In the genomic region with DNA sequence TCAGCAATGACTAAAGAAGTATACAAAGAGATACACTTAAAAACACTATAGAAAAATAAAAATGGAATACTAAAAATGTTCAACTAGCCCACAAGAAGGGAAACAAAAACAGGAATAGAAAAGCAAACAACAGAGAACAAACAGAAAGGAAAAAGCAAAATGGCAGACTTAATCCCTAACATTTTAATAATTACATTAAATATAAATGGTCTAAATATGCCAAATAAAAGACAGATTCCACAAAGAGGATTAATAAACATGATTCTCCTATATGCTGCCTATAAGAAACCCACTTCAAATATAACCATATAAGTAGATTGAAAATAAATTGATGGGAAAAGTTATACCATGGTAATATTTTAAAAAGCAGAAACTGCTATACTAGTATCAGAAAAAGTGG, we compare ENCODE assay signal across 26 cellular contexts.
"Had no signal": no experiment of that assay in that cellular context is flagged by ENCODE, and none has a peak within 500 bp of the region (broad histone marks: within the 10 kb centered on the region; RNA-seq: fewer than 3 reads in every experiment).

No MANE protein-coding gene starts in this region.

- DNase-seq: colonic mucosa; cortex of kidney; dermis blood vessel endothelial cell; dorsolateral prefrontal cortex; effector CD4-positive, alpha-beta T cell; effector CD8-positive, alpha-beta T cell; effector memory CD4-positive, alpha-beta T cell; effector memory CD8-positive, alpha-beta T cell; endodermal cell; erythroblast; esophagus squamous epithelium; foreskin fibroblast; foreskin keratinocyte; foreskin melanocyte; gastrocnemius medialis; glutamatergic neuron; head of caudate nucleus; heart left ventricle; heart right ventricle had no signal

- ATAC-seq: effector memory CD8-positive, alpha-beta T cell; esophagus mucosa; foreskin keratinocyte; gastrocnemius medialis; gastroesophageal sphincter; heart left ventricle; heart right ventricle had no signal

- H3K9me3 ChIP-seq: colonic mucosa had no signal

- H3K27me3 ChIP-seq: colonic mucosa, esophagus muscularis mucosa, esophagus squamous epithelium, foreskin keratinocyte, gastrocnemius medialis, gastroesophageal sphincter had no signal

- H3K36me3 ChIP-seq: colonic mucosa, esophagus muscularis mucosa, esophagus squamous epithelium, gastrocnemius medialis, gastroesophageal sphincter, heart left ventricle, heart right ventricle had no signal

- FAIRE-seq: endometrium, endothelial cell of umbilical vein had no signal

- H3K4me3 ChIP-seq: colonic mucosa, coronary artery, dorsolateral prefrontal cortex, esophagus muscularis mucosa, esophagus squamous epithelium, gastrocnemius medialis, gastroesophageal sphincter, heart left ventricle, heart right ventricle had no signal

- H3K27ac ChIP-seq: colonic mucosa, coronary artery, dorsolateral prefrontal cortex, epithelial cell of prostate, esophagus muscularis mucosa, esophagus squamous epithelium, foreskin keratinocyte, gastrocnemius medialis, gastroesophageal sphincter, heart left ventricle, heart right ventricle had no signal

- H3K4me1 ChIP-seq: colonic mucosa, esophagus muscularis mucosa, esophagus squamous epithelium, foreskin keratinocyte, gastrocnemius medialis, gastroesophageal sphincter, heart left ventricle, heart right ventricle had no signal
